Comparison of ENCODE assay signal across 1 cellular context in genomic region chr18:57848374-57848773, GRCh38. TPM values are rescaled to one million over a fixed set of nuclear protein-coding genes. Genes with fewer than 3 reads are reported as not detected.
"Had no signal": no experiment of that assay in that cellular context is flagged by ENCODE, and none has a peak within 500 bp of the region (broad histone marks: within the 10 kb centered on the region; RNA-seq: fewer than 3 reads in every experiment).

No MANE protein-coding gene starts in this region.

RNA-seq across cellular contexts. Expression of gene ATP8B1, which starts 45.3 kb away (rescaled TPM):
- total RNA-seq: activated CD4-positive, alpha-beta T cell treated with anti-CD3 and anti-CD28 coated beads, Interleukin-2, amount 10 ng/mL, durations not matched to agents 24 days and 14 days had no signal
